ENCODE assay signal across 17 cellular contexts in genomic region chr7:123498651-123499050, GRCh38. TPM values are rescaled to one million over a fixed set of nuclear protein-coding genes. Genes with fewer than 3 reads are reported as not detected.
"Had no signal": no experiment of that assay in that cellular context is flagged by ENCODE, and none has a peak within 500 bp of the region (broad histone marks: within the 10 kb centered on the region; RNA-seq: fewer than 3 reads in every experiment).

No MANE protein-coding gene starts in this region.

- H3K36me3 ChIP-seq: heart right ventricle, stomach had no signal

- H3K4me3 Mint-ChIP-seq: endodermal cell; naive thymus-derived CD8-positive, alpha-beta T cell had no signal

- H3K27ac ChIP-seq: coronary artery, heart right ventricle, skin epidermis, stomach had no signal

- H3K27ac Mint-ChIP-seq: endodermal cell had no signal

- H3K4me3 ChIP-seq: coronary artery, heart right ventricle, mucosa of descending colon, skin epidermis, stomach had no signal

- H3K4me1 Mint-ChIP-seq: naive thymus-derived CD8-positive, alpha-beta T cell had no signal

- H3K27me3 ChIP-seq: heart right ventricle, stomach had no signal

- DNase-seq: effector CD4-positive, alpha-beta T cell; endodermal cell; erythroblast; foreskin melanocyte; heart right ventricle; hypothalamus; kidney glomerular epithelial cell; mucosa of descending colon; naive thymus-derived CD8-positive, alpha-beta T cell; stimulated activated CD4-positive, alpha-beta T cell treated with anti-CD3 and anti-CD28 coated beads, Interleukin-12 subunit alpha, Interleukin-12 subunit beta, amount 100 ng/mL, for 4 hours; stimulated activated naive CD4-positive, alpha-beta T cell; stomach; trophoblast cell had no signal

- H3K9me3 ChIP-seq: heart right ventricle, mucosa of descending colon, stomach had no signal

- H3K36me3 Mint-ChIP-seq: naive thymus-derived CD8-positive, alpha-beta T cell had no signal

- H3K9me3 Mint-ChIP-seq: endodermal cell; naive thymus-derived CD8-positive, alpha-beta T cell had no signal

- ATAC-seq: heart right ventricle; mucosa of descending colon; naive thymus-derived CD8-positive, alpha-beta T cell; sciatic nerve had no signal

RNA-seq across cellular contexts. Expression of gene IQUB, which starts 35.7 kb away (rescaled TPM):
- total RNA-seq: endothelial cell of umbilical vein had no signal
